Comparison of ENCODE assay signal across 1 cellular context in genomic region chr15:42759093-42759492, GRCh38.
TF ChIP-seq lines count a peak whose summit lies in the region.

No MANE protein-coding gene starts in this region.

TF ChIP-seq in Ishikawa, 13 proteins besides CTCF, POLR2A, EP300 and RAD21 (continued from another document):
- no peak for TF ChIP-seq CREB1 (IDR thresholded peaks at IDR 0.05; ENCODE audit: low read depth)
- 0 out of 2 replicates have a peak, but pooled peaks have one; percentile 25 for TF ChIP-seq YY1 (IDR thresholded peaks at IDR 0.05; ENCODE audit: low read depth)
